Comparison of ENCODE assay signal across 2 cellular contexts in genomic region chr16:75127713-75128415, GRCh38.
TF ChIP-seq lines count a peak whose summit lies in the region.

No MANE protein-coding gene starts in this region.

TF ChIP-seq in HepG2, 621 proteins besides CTCF, POLR2A, EP300 and RAD21:
- TF ChIP-seq CREB1 (IDR thresholded peaks at IDR 0.05) (no peak), CREB1 (CRISPR knock-in tag; IDR thresholded peaks at IDR 0.05) (0 out of 2 replicates have a peak, but pooled peaks have one; percentile 12), RAD51 (IDR thresholded peaks at IDR 0.05; ENCODE audit: borderline replicate concordance) (no peak), IRF2 (CRISPR knock-in tag; IDR thresholded peaks at IDR 0.05) (no peak), TOPORS (CRISPR knock-in tag; IDR thresholded peaks at IDR 0.05) (0 out of 2 replicates have a peak, but pooled peaks have one; percentile 32), ZNF543 (CRISPR knock-in tag; IDR thresholded peaks at IDR 0.05) (no peak), POGK (CRISPR knock-in tag; conservative IDR thresholded peaks at IDR 0.05) (no peak), SOX13 (IDR thresholded peaks at IDR 0.05) (no peak), SOX13 (CRISPR knock-in tag; conservative IDR thresholded peaks at IDR 0.05 in 1 of 2, IDR thresholded peaks at IDR 0.05 in 1 of 2) (0 out of 4 replicates have a peak, but pooled peaks of 1 of the 2 experiments have one; percentile 20), ZFP41 (CRISPR knock-in tag; IDR thresholded peaks at IDR 0.05; ENCODE audit: borderline replicate concordance) (no peak), HNRNPH1 (optimal IDR thresholded peaks at IDR 0.05; ENCODE audit: low read depth, low read length) (no peak)

TF ChIP-seq in K562, 482 proteins besides CTCF, POLR2A, EP300 and RAD21:
- TF ChIP-seq GABPB1 (CRISPR knock-in tag; IDR thresholded peaks at IDR 0.05) (no peak), TRIM28 (IDR thresholded peaks at IDR 0.05) (0 out of 2 replicates have a peak, but pooled peaks have one; percentile 58), CBX5 (IDR thresholded peaks at IDR 0.05; ENCODE audit: borderline replicate concordance, low read depth) (no peak), TRIM24 (IDR thresholded peaks at IDR 0.05) (peak in 1 of 2 experiments; percentile 24; a peak in 1 of 4 replicates), FOXJ3 (CRISPR knock-in tag; IDR thresholded peaks at IDR 0.05) (no peak), E4F1 (CRISPR knock-in tag; IDR thresholded peaks at IDR 0.05; ENCODE audit: borderline replicate concordance) (no peak), CBX3 (IDR thresholded peaks at IDR 0.05; ENCODE audit: borderline replicate concordance in 1 of 2, low read length in 2 of 2) (peak in 1 of 2 experiments; percentile 63; a peak in 1 of 3 replicates), ZSCAN29 (IDR thresholded peaks at IDR 0.05) (peak; percentile 40; the same call in 1 of the 2 replicates), ZNF507 (tag; conservative IDR thresholded peaks at IDR 0.05) (no peak), ATF7 (IDR thresholded peaks at IDR 0.05) (no peak), ZBTB8A (IDR thresholded peaks at IDR 0.05; ENCODE audit: partially characterized antibody) (no peak), SNRNP70 (optimal IDR thresholded peaks at IDR 0.05; ENCODE audit: low read depth, low read length) (no peak), NR0B1 (IDR thresholded peaks at IDR 0.05; ENCODE audit: partially characterized antibody) (no peak)
- TF ChIP-seq, protein P1, sequence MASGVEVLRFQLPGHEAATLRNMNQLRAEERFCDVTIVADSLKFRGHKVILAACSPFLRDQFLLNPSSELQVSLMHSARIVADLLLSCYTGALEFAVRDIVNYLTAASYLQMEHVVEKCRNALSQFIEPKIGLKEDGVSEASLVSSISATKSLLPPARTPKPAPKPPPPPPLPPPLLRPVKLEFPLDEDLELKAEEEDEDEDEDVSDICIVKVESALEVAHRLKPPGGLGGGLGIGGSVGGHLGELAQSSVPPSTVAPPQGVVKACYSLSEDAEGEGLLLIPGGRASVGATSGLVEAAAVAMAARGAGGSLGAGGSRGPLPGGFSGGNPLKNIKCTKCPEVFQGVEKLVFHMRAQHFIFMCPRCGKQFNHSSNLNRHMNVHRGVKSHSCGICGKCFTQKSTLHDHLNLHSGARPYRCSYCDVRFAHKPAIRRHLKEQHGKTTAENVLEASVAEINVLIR (CRISPR knock-in tag; IDR thresholded peaks at IDR 0.05) = no peak
- TF ChIP-seq, protein P2, sequence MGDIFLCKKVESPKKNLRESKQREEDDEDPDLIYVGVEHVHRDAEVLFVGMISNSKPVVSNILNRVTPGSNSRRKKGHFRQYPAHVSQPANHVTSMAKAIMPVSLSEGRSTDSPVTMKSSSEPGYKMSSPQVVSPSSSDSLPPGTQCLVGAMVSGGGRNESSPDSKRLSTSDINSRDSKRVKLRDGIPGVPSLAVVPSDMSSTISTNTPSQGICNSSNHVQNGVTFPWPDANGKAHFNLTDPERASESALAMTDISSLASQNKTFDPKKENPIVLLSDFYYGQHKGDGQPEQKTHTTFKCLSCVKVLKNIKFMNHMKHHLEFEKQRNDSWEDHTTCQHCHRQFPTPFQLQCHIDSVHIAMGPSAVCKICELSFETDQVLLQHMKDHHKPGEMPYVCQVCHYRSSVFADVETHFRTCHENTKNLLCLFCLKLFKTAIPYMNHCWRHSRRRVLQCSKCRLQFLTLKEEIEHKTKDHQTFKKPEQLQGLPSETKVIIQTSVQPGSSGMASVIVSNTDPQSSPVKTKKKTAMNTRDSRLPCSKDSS (IDR thresholded peaks at IDR 0.05; ENCODE audit: low read depth, partially characterized antibody) = peak; percentile 57
